ENCODE assay signal across 1 cellular context in genomic region chr12:25884024-25884919, GRCh38.
TF ChIP-seq lines count a peak whose summit lies in the region.

No MANE protein-coding gene starts in this region.

TF ChIP-seq in GM23338, 12 proteins besides CTCF, POLR2A, EP300 and RAD21:
- TF ChIP-seq REST (IDR thresholded peaks at IDR 0.05; ENCODE audit: unreplicated experiment) (no peak), JUNB (IDR thresholded peaks at IDR 0.05; ENCODE audit: unreplicated experiment) (no peak), EZH2phosphoT487 (IDR thresholded peaks at IDR 0.05; ENCODE audit: unreplicated experiment) (no peak), CREB1 (CRISPR knock-in tag; IDR thresholded peaks at IDR 0.05; ENCODE audit: low read depth) (no peak), EZH2 (IDR thresholded peaks at IDR 0.05; ENCODE audit: low read depth, unreplicated experiment) (no peak)
- TF ChIP-seq, protein P1, sequence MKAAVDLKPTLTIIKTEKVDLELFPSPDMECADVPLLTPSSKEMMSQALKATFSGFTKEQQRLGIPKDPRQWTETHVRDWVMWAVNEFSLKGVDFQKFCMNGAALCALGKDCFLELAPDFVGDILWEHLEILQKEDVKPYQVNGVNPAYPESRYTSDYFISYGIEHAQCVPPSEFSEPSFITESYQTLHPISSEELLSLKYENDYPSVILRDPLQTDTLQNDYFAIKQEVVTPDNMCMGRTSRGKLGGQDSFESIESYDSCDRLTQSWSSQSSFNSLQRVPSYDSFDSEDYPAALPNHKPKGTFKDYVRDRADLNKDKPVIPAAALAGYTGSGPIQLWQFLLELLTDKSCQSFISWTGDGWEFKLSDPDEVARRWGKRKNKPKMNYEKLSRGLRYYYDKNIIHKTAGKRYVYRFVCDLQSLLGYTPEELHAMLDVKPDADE (IDR thresholded peaks at IDR 0.05), result no peak
